In the genomic region with DNA sequence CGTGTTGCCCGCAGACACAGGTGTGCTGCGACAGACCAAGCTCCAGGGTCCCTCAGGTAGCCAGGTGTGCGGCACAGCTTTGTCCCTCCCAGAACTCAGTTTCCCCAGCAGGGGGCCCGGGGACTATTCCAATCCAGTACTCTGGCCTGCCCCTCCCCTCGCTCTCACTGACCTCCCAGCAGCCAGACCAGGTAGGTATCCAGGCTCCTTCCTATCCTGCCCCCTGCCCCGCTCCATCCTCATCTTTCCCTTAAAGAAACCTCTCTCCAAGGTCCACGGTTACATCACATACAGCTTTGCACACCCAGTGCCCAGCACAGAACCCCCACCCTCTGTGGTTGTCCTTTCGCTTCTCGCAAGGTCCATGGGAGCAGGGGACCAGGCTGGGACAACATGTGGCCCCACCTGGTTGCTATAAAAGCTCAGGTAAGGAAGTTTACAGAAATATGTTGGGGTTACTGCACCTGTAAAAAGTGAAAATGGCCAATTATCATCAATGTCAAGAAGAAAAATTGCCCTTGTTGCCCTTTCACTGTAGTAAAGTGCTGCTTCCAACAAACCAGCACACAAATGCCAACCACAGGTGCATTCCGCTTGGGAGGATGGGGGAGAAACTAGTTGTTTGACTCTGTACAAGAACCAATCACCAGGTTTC, we compare ENCODE assay signal across 8 cellular contexts. TPM values are rescaled to one million over a fixed set of nuclear protein-coding genes. Genes with fewer than 3 reads are reported as not detected.
DNase-seq lines count a peak whose midpoint lies in the region; ATAC-seq, FAIRE-seq and TF ChIP-seq lines count a peak whose summit lies in the region.

No MANE protein-coding gene starts in this region.

- H3K27ac ChIP-seq in ACC112 (ENCODE audit: low read depth, low read length), result no peak overlapping the region
- no peak overlapping the region for H3K27ac ChIP-seq in kidney (ENCODE audit: low read depth in 2 of 2, low read length in 2 of 2)

- no peaks in the 10 kb centered on the region for H3K9me3 Mint-ChIP-seq in activated CD4-positive, alpha-beta memory T cell treated with anti-CD3 and anti-CD28 coated beads, Interleukin-2, amount 10 ng/mL, durations not matched to agents 7 days and 5 days

- H3K4me1 Mint-ChIP-seq in activated CD4-positive, alpha-beta memory T cell treated with anti-CD3 and anti-CD28 coated beads, Interleukin-2, amount 10 ng/mL, durations not matched to agents 7 days and 5 days, result peaks cover 26% of the 10 kb centered on the region

- peak overlapping the region; percentile 85 for H3K4me3 ChIP-seq in ACC112 (ENCODE audit: low read depth, low read length)
- H3K4me3 ChIP-seq in kidney (ENCODE audit: low read length in 2 of 2), result peak overlapping the region; percentile 33 to 65

- no peaks in the 10 kb centered on the region for H3K9me3 ChIP-seq in kidney (ENCODE audit: control insufficient read depth in 1 of 2, low read length in 2 of 2)

- H3K4me1 ChIP-seq in ACC112 (ENCODE audit: control insufficient read depth, insufficient read depth, low read length, unreplicated experiment) (peaks cover 7% of the 10 kb centered on the region), kidney (ENCODE audit: control insufficient read depth in 1 of 2, insufficient read depth in 1 of 2, low read depth in 1 of 2, low read length in 2 of 2) (peaks cover 6 to 12% of the 10 kb centered on the region in 2 donors)

- H3K36me3 Mint-ChIP-seq in activated CD4-positive, alpha-beta memory T cell treated with anti-CD3 and anti-CD28 coated beads, Interleukin-2, amount 10 ng/mL, durations not matched to agents 7 days and 5 days (ENCODE audit: low read depth), result no peaks in the 10 kb centered on the region

- no peak for TF ChIP-seq CTCF in kidney (IDR thresholded peaks at IDR 0.05; ENCODE audit: borderline replicate concordance, extremely low read depth, insufficient read depth)

- FAIRE-seq in kidney (lab: Jason Lieb, UNC), result no peak

- H3K36me3 ChIP-seq in ACC112 (ENCODE audit: insufficient read depth, low read length), result no peaks in the 10 kb centered on the region
- no peaks in the 10 kb centered on the region for H3K36me3 ChIP-seq in kidney (ENCODE audit: control insufficient read depth in 1 of 2, insufficient read depth in 2 of 2, low read length in 2 of 2)

- POLR2A ChIA-PET in activated CD4-positive, alpha-beta memory T cell treated with anti-CD3 and anti-CD28 coated beads, Interleukin-2, amount 10 ng/mL, durations not matched to agents 7 days and 5 days (lab: Charles Lee), result interaction anchor here (0.7 to 1.8 kb wide), 7 partner anchors 9 to 413 kb away, joined by 3 to 7 read pairs (median 5); a partner anchor contains a TSS

- CTCF ChIA-PET in activated CD4-positive, alpha-beta memory T cell treated with anti-CD3 and anti-CD28 coated beads, Interleukin-2, amount 10 ng/mL, durations not matched to agents 7 days and 5 days (lab: Charles Lee), result interaction anchor here (0.8 to 4.6 kb wide), 15 partner anchors 10 to 259 kb away, joined by 3 to 33 read pairs (median 6); a partner anchor contains a TSS

- H3K4me3 Mint-ChIP-seq in activated CD4-positive, alpha-beta memory T cell treated with anti-CD3 and anti-CD28 coated beads, Interleukin-2, amount 10 ng/mL, durations not matched to agents 7 days and 5 days, result peak overlapping the region; percentile 77

- H2AFZ ChIP-seq in ACC112 (ENCODE audit: low read length, unreplicated experiment), result no peak overlapping the region

- intact Hi-C loops in kidney (cut with DNase I), result loop anchor here (10.0 kb wide), 1 partner anchor 260 kb away; no protein-coding TSS in a partner anchor

- peak overlapping the region in 1 of 2 donors; percentile 26 for H3K9ac ChIP-seq in kidney (ENCODE audit: low read length in 2 of 2)

- H3K79me2 ChIP-seq in ACC112 (ENCODE audit: control insufficient read depth, insufficient read depth, low read length, unreplicated experiment), result no peaks in the 10 kb centered on the region

- H3K27me3 Mint-ChIP-seq in activated CD4-positive, alpha-beta memory T cell treated with anti-CD3 and anti-CD28 coated beads, Interleukin-2, amount 10 ng/mL, durations not matched to agents 7 days and 5 days, result peaks cover 26% of the 10 kb centered on the region

- no peaks in the 10 kb centered on the region; the same call in 1 of the 2 replicates for H3K27me3 ChIP-seq in ACC112 (ENCODE audit: insufficient read depth, low read length)

- no peak for DNase-seq in activated CD4-positive, alpha-beta memory T cell treated with anti-CD3 and anti-CD28 coated beads, Interleukin-2, amount 10 ng/mL, durations not matched to agents 7 days and 5 days
- peak; percentile 34 for DNase-seq in kidney
- DNase-seq in kidney tubule cell (ENCODE audit: low spot score), result no peak
- DNase-seq in cerebellar nuclear complex (lab: John Stamatoyannopoulos, UW), result no peak

- no peak overlapping the region for H3K27ac Mint-ChIP-seq in activated CD4-positive, alpha-beta memory T cell treated with anti-CD3 and anti-CD28 coated beads, Interleukin-2, amount 10 ng/mL, durations not matched to agents 7 days and 5 days

- peak; percentile 15 for ATAC-seq in GM19395 (IDR thresholded peaks at IDR 0.05; ENCODE audit: unreplicated experiment)
- no peak for ATAC-seq in HG03432 (IDR thresholded peaks at IDR 0.05; ENCODE audit: unreplicated experiment)
- ATAC-seq in HG03039 (IDR thresholded peaks at IDR 0.05; ENCODE audit: unreplicated experiment), result no peak

RNA-seq across cellular contexts. Expression of a gene that starts 7.3 kb away (rescaled TPM):
- total RNA-seq in activated CD4-positive, alpha-beta memory T cell treated with anti-CD3 and anti-CD28 coated beads, Interleukin-2, amount 10 ng/mL, durations not matched to agents 7 days and 5 days, result not detected
- total RNA-seq in kidney, result 0.13 TPM
- 2.7 TPM for polyA plus RNA-seq in kidney (ENCODE audit: insufficient read depth, low read depth, low replicate concordance)

RNA-seq across cellular contexts. Expression of a gene that starts 59.0 kb away (rescaled TPM):
- 1 to 10 TPM; 3.8 to 4.3 TPM for total RNA-seq in activated CD4-positive, alpha-beta memory T cell treated with anti-CD3 and anti-CD28 coated beads, Interleukin-2, amount 10 ng/mL, durations not matched to agents 7 days and 5 days
- total RNA-seq in kidney, result 3.6 TPM
- 2.8 TPM for polyA plus RNA-seq in kidney (ENCODE audit: insufficient read depth, low read depth, low replicate concordance)
